In the genomic region with DNA sequence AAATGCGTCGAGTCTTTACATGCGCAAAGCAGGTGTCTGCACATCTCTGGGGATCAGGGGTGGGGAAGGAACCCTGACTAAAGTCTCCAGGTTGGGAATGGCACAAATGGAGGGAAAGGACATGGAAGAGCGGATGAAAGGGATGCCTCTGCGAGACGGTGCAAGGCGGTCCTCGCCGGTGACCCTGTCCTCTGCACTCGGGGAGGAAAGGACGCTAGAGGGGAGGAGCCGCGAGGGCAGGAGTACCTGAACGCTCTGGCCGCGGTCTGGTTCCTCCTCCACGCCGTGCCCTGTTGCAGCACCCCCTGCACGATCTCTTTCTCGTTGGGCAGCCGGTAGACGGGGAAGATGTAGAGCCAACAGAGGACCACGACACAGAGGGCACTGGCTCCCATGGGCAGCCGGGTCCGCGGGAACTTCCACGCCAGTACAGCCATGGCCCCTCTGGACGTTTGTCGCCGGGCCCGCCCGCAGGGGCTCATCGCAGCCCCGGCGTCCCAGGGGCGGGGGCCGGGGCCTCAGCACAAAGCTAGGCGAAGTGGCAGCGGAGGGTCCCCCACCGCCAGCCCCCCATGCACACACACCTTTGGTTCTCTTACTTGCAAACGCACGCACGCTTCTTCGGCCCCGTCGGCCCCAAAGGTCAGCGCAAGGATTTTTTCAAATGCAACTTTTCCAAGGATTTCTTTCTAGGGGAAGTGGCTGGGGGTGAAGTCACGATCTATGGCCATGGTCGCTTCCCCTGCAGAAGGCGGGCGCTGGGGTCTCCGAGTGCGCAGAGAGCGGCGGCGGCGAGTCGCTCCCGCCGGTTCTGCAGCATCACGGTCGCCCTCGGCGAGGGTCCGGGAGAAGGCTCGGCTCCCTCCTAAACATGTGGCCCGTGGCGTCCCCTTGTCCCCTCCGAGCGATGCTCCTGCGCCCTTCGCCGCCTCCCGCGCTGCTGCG, we compare ENCODE assay signal across 3 cellular contexts.
TF ChIP-seq lines count a peak whose summit lies in the region.

No MANE protein-coding gene starts in this region.

TF ChIP-seq in A549, 52 proteins besides CTCF, POLR2A, EP300 and RAD21:
- TF ChIP-seq ZNF302 (CRISPR knock-in tag; IDR thresholded peaks at IDR 0.05) (no peak), RNF2 (IDR thresholded peaks at IDR 0.05; ENCODE audit: borderline replicate concordance, low read depth) (peak; percentile 39; the same call in 1 of the 2 replicates)

TF ChIP-seq in IMR-90, 13 proteins besides CTCF, POLR2A, EP300 and RAD21:
- TF ChIP-seq SMC3 (IDR thresholded peaks at IDR 0.05; ENCODE audit: low read depth, low read length) (no peak), NFE2L2 (IDR thresholded peaks at IDR 0.05; ENCODE audit: low read depth, low read length) (no peak), MAFK (IDR thresholded peaks at IDR 0.05; ENCODE audit: low read depth, low read length) (no peak), BHLHE40 (IDR thresholded peaks at IDR 0.05; ENCODE audit: low read depth, low read length) (no peak), RFX5 (IDR thresholded peaks at IDR 0.05; ENCODE audit: low read depth, low read length) (no peak), MAZ (IDR thresholded peaks at IDR 0.05; ENCODE audit: borderline replicate concordance, low read depth, low read length) (no peak), MXI1 (IDR thresholded peaks at IDR 0.05; ENCODE audit: borderline replicate concordance, low read depth, low read length) (no peak), FOS (IDR thresholded peaks at IDR 0.05; ENCODE audit: low read depth, low read length) (no peak)
- TF ChIP-seq, protein P1, sequence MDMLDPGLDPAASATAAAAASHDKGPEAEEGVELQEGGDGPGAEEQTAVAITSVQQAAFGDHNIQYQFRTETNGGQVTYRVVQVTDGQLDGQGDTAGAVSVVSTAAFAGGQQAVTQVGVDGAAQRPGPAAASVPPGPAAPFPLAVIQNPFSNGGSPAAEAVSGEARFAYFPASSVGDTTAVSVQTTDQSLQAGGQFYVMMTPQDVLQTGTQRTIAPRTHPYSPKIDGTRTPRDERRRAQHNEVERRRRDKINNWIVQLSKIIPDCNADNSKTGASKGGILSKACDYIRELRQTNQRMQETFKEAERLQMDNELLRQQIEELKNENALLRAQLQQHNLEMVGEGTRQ (IDR thresholded peaks at IDR 0.05; ENCODE audit: low read depth, low read length): no peak
TF ChIP-seq in IMR-90: peak in this region for 0.

TF ChIP-seq in GM12878, 131 proteins besides CTCF, POLR2A, EP300 and RAD21:
- no peak for TF ChIP-seq SIX5 (IDR thresholded peaks at IDR 0.05; ENCODE audit: low read depth, low read length, severe bottlenecking)
- TF ChIP-seq KAT2A (conservative IDR thresholded peaks at IDR 0.05; ENCODE audit: control insufficient read depth, low read depth, low read length): no peak
